Comparison of ENCODE assay signal across 20 cellular contexts in the genomic region with DNA sequence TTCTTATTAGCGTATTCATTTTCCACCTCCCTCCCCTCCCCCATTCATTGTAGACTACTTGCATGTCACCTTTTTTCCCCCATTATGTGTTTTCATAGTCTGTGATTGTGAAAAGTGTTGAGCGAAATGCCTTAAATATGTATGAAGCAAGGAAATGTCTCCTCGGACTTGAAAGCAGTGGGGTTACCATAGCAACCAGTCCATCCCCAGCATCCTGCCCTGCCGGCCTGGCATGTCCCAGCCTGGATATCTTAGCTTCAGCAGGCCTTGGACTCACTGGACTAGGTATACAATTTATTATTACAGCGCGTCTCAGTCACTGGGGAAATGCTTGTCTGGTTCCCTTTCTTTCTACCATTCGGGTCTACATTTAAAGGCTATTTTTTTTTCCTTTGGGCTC.
DNase-seq lines count a peak whose midpoint lies in the region; ATAC-seq and TF ChIP-seq lines count a peak whose summit lies in the region.
"Had no signal": no experiment of that assay in that cellular context is flagged by ENCODE, and none has a peak within 500 bp of the region (broad histone marks: within the 10 kb centered on the region; RNA-seq: fewer than 3 reads in every experiment).

No MANE protein-coding gene starts in this region.

- H3K4me3 ChIP-seq in GM23248 (no peak overlapping the region), neural progenitor cell (no peak overlapping the region)
- no peak overlapping the region for H3K4me3 ChIP-seq in effector memory CD4-positive, alpha-beta T cell (ENCODE audit: insufficient read depth, low read depth, low read length, poor library complexity, severe bottlenecking)
- H3K4me3 ChIP-seq: ascending aorta, left ventricle myocardium inferior, SJCRH30, stomach had no signal

- H3K9ac ChIP-seq in GM23248 (no peak overlapping the region), neural progenitor cell (no peak overlapping the region)

- no peak overlapping the region for H3K4me3 Mint-ChIP-seq in neural progenitor cell
- H3K4me3 Mint-ChIP-seq: activated CD4-positive, alpha-beta T cell treated with anti-CD3 and anti-CD28 coated beads for 36 hours had no signal

- H3K27ac Mint-ChIP-seq in neural progenitor cell = peak overlapping the region; percentile 26
- H3K27ac Mint-ChIP-seq: activated CD4-positive, alpha-beta T cell treated with anti-CD3 and anti-CD28 coated beads for 36 hours had no signal

- no peak for TF ChIP-seq CTCF in neural progenitor cell (IDR thresholded peaks at IDR 0.05)

- H3K27me3 Mint-ChIP-seq in neural progenitor cell (ENCODE audit: insufficient read depth, low read depth) = no peaks in the 10 kb centered on the region

- H3K27me3 ChIP-seq in GM23248 (replicated peaks; ENCODE audit: insufficient read depth) (no peaks in the 10 kb centered on the region), neural progenitor cell (no peaks in the 10 kb centered on the region)
- no peaks in the 10 kb centered on the region for H3K27me3 ChIP-seq in effector memory CD4-positive, alpha-beta T cell (replicated peaks; ENCODE audit: control insufficient read depth, insufficient read depth, low read length, poor library complexity, severe bottlenecking)
- H3K27me3 ChIP-seq: ascending aorta, SJCRH30, stomach had no signal

- H3K9me3 ChIP-seq in GM23248 (ENCODE audit: low read depth) (no peaks in the 10 kb centered on the region), neural progenitor cell (ENCODE audit: low read depth) (no peaks in the 10 kb centered on the region)
- no peaks in the 10 kb centered on the region for H3K9me3 ChIP-seq in effector memory CD4-positive, alpha-beta T cell (ENCODE audit: control insufficient read depth, low read length)
- H3K9me3 ChIP-seq: ascending aorta, Caco-2, left ventricle myocardium inferior, SJCRH30, stomach had no signal

- no peaks in the 10 kb centered on the region for H3K9me2 ChIP-seq in GM23248 (ENCODE audit: insufficient read depth)

- 88 to 90% methylated on average over 7 of the region's 7 CpGs for WGBS in GM23248 (ENCODE audit: low coverage in 1 of 2, low lambda C conversion rate in 2 of 2, missing lambda C conversion rate in 2 of 2), 2 experiments

- DNase-seq in GM23248 = no peak
- DNase-seq in globus pallidus (ENCODE audit: low spot score) = peak; percentile 12
- peak; percentile 50 for DNase-seq in neural progenitor cell (ENCODE audit: low spot score)
- no peak for DNase-seq in effector memory CD4-positive, alpha-beta T cell
- DNase-seq in NCI-H128 (lab: John Stamatoyannopoulos, UW; ENCODE audit: unreplicated experiment) = no peak
- no peak for DNase-seq in stimulated activated naive CD4-positive, alpha-beta T cell (lab: John Stamatoyannopoulos, UW)
- DNase-seq: activated CD4-positive, alpha-beta T cell treated with anti-CD3 and anti-CD28 coated beads for 36 hours; activated CD8-positive, alpha-beta memory T cell treated with anti-CD3 and anti-CD28 coated beads, Interleukin-2, amount 50 U/mL, for 4 hours; activated gamma-delta T cell; Caco-2; left ventricle myocardium inferior; NCI-H146; NCI-H524; OCI-M1; SJCRH30; stomach; T-helper 9 cell had no signal

- H3K4me1 ChIP-seq in GM23248 (ENCODE audit: insufficient read depth) = peaks cover 31% of the 10 kb centered on the region
- no peaks in the 10 kb centered on the region for H3K4me1 ChIP-seq in neural progenitor cell
- H3K4me1 ChIP-seq in effector memory CD4-positive, alpha-beta T cell (ENCODE audit: control insufficient read depth, insufficient read depth, low read length, poor library complexity, severe bottlenecking) = no peaks in the 10 kb centered on the region
- H3K4me1 ChIP-seq: ascending aorta, Caco-2, SJCRH30, stomach had no signal

- peak overlapping the region; percentile 62; the same call in 1 of the 2 replicates for H3K27ac ChIP-seq in GM23248
- peak overlapping the region; percentile 61 for H3K27ac ChIP-seq in angular gyrus (ENCODE audit: low read depth, low read length)
- no peak overlapping the region for H3K27ac ChIP-seq in neural progenitor cell
- H3K27ac ChIP-seq in effector memory CD4-positive, alpha-beta T cell (ENCODE audit: insufficient read depth, low read length, poor library complexity, severe bottlenecking) = no peak overlapping the region
- H3K27ac ChIP-seq: ascending aorta, left ventricle myocardium inferior, SJCRH30, stomach had no signal

- no peak for ATAC-seq in GM19397 (IDR thresholded peaks at IDR 0.05; ENCODE audit: unreplicated experiment)
- ATAC-seq: activated CD4-positive, alpha-beta T cell treated with anti-CD3 and anti-CD28 coated beads for 36 hours had no signal

- H3K4me2 ChIP-seq in GM23248 (ENCODE audit: unreplicated experiment) (no peak overlapping the region), neural progenitor cell (no peak overlapping the region)

- peaks cover 5% of the 10 kb centered on the region for H3K9me3 Mint-ChIP-seq in neural progenitor cell

- H4K20me1 ChIP-seq in GM23248 (ENCODE audit: insufficient read depth) (no peaks in the 10 kb centered on the region; the same call in 1 of the 2 replicates), neural progenitor cell (ENCODE audit: low read depth) (no peaks in the 10 kb centered on the region)

- H2AFZ ChIP-seq in GM23248 = no peak overlapping the region
- no peak overlapping the region for H2AFZ ChIP-seq in neural progenitor cell (replicated peaks)

- H3F3A ChIP-seq in GM23248 (ENCODE audit: insufficient read depth) (peaks cover 29% of the 10 kb centered on the region), neural progenitor cell (ENCODE audit: low read depth) (no peaks in the 10 kb centered on the region)

- peaks cover 21% of the 10 kb centered on the region for H3K4me1 Mint-ChIP-seq in neural progenitor cell
- H3K4me1 Mint-ChIP-seq: activated CD4-positive, alpha-beta T cell treated with anti-CD3 and anti-CD28 coated beads for 36 hours had no signal

- in situ Hi-C loops in GM23248 (cut with MboI) = loop anchor here (25.0 kb wide), 3 partner anchors 384 to 791 kb away; no protein-coding TSS in a partner anchor

- H3K79me2 ChIP-seq in GM23248 (ENCODE audit: insufficient read depth) = no peaks in the 10 kb centered on the region
- H3K79me2 ChIP-seq in neural progenitor cell (ENCODE audit: low read depth) = no peaks in the 10 kb centered on the region

- H3K36me3 ChIP-seq in GM23248 (ENCODE audit: low read depth) = peaks cover 35% of the 10 kb centered on the region
- H3K36me3 ChIP-seq in neural progenitor cell = no peaks in the 10 kb centered on the region
- no peaks in the 10 kb centered on the region for H3K36me3 ChIP-seq in effector memory CD4-positive, alpha-beta T cell (ENCODE audit: control insufficient read depth, insufficient read depth, low read length)
- H3K36me3 ChIP-seq: left ventricle myocardium inferior, SJCRH30, stomach had no signal

- H3K36me3 Mint-ChIP-seq in neural progenitor cell = peaks cover 3% of the 10 kb centered on the region

Comparison
In these comparisons a context has a peak if more than half of its experiments do, and no peak if none do; other contexts are left out.
1. DNase-seq: peak in globus pallidus (single experiment) and neural progenitor cell (single experiment); none in GM23248 (single experiment), effector memory CD4-positive, alpha-beta T cell (0 of 3), NCI-H128 (single experiment) and stimulated activated naive CD4-positive, alpha-beta T cell (0 of 6).
2. H3K27ac ChIP-seq: peak in GM23248 (single experiment) and angular gyrus (single experiment); none in neural progenitor cell (single experiment) and effector memory CD4-positive, alpha-beta T cell (single experiment).